9 cellular contexts compared by ENCODE assay signal in the genomic region with DNA sequence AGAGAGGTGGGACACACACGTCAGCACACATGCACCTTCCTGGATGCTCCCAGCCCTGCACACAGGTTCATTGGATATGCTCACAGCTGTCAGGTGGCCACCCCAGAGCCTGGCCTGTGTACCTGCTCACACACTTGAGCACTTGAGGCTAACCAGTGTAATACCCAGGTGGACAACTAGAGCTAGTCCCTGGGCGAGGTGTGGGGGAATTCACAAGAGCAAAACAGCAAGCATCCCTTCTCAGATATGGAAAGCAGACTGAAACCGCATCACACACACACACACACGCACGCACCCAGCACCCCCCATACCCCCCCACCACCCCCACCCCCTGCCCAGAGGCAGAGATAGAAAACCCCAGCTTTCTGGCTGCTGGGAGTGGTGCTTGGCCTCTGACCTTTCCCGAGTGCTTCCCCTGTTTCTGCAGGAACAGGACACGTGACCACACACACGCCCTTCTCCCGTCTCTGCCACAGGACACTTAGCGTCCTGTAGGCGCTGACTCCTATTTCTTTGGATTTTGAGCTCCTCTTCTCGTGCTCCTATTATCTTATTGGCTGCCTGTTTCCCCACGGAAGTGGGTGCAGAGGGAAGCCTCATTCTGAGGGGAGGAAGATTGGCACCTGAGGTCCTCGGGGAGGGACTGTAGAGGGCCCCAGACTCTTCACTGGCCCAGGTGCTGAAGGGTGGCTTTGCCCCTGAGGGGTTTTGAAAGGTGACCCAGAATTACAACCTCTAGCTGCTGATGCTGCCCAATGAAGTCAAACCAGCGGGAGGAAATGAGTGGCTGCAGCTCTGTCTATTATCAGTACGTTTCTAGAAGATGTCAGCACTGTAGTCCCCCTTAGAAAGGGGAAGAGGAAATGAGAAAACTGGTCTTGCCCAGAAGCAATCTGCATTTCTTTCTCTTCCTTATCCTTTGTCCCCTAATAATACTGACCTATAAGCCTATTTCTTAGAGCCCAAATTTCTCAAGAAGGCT.
A peak's percentile ranks its signal among the peaks of the same experiment; 100 is the strongest.
DNase-seq lines count a peak whose midpoint lies in the region; ATAC-seq and TF ChIP-seq lines count a peak whose summit lies in the region.
"Had no signal": no experiment of that assay in that cellular context is flagged by ENCODE, and none has a peak within 500 bp of the region (broad histone marks: within the 10 kb centered on the region; RNA-seq: fewer than 3 reads in every experiment).

No MANE protein-coding gene starts in this region.

- H3K27ac Mint-ChIP-seq in naive B cell (peak overlapping the region; percentile 95 to 100 (median 98)), nephron progenitor cell (no peak overlapping the region)

- H3K4me3 Mint-ChIP-seq in naive B cell (peak overlapping the region; percentile 40 to 91 (median 77)), nephron progenitor cell (no peak overlapping the region)

- H3K9me3 Mint-ChIP-seq in naive B cell (peaks cover 0 to 1% (median 0%) of the 10 kb centered on the region in 7 donors), nephron progenitor cell (no peaks in the 10 kb centered on the region)

- no peak for TF ChIP-seq CTCF in nephron progenitor cell (IDR thresholded peaks at IDR 0.05)

- H3K4me1 Mint-ChIP-seq in naive B cell (peaks cover 50 to 72% (median 63%) of the 10 kb centered on the region in 3 donors), nephron progenitor cell (peaks cover 19% of the 10 kb centered on the region)

- ATAC-seq in GM18870 (IDR thresholded peaks at IDR 0.05; ENCODE audit: unreplicated experiment) (peak; percentile 63), HG02798 (IDR thresholded peaks at IDR 0.05; ENCODE audit: poor library complexity, unreplicated experiment) (peak; percentile 54), naive B cell (ENCODE audit: low read depth in 2 of 2) (peak; percentile 81 to 82)

- in situ Hi-C loops in ACHN (cut with HindIII; ENCODE audit: low pct_ligation_motif_present, low pct_unique_long_range_greater_than_20kb, low sequenced_read_pairs) = no loop called here

- H3K27me3 Mint-ChIP-seq in naive B cell (no peaks in the 10 kb centered on the region), nephron progenitor cell (ENCODE audit: low read depth, poor library complexity) (peaks cover 4% of the 10 kb centered on the region)

- H3K36me3 Mint-ChIP-seq in naive B cell = no peaks in the 10 kb centered on the region
- H3K36me3 Mint-ChIP-seq in nephron progenitor cell (ENCODE audit: low read depth) = no peaks in the 10 kb centered on the region

- DNase-seq in RPMI8226 (peak; percentile 16), naive B cell (peak; percentile 81), NCI-H82 treated with DMSO at 0.1 percent for 48 hours (lab: John Stamatoyannopoulos, UW; ENCODE audit: unreplicated experiment) (no peak), nephron progenitor cell (no peak), ACHN (no peak), kidney tubule cell (ENCODE audit: low spot score) (no peak)
- DNase-seq: IMR-90 had no signal

Comparison
In these comparisons a context has a peak if more than half of its experiments do, and no peak if none do; other contexts are left out.
1. DNase-seq: peak in RPMI8226 (single experiment) and naive B cell (single experiment); none in NCI-H82 treated with DMSO at 0.1 percent for 48 hours (single experiment), nephron progenitor cell (single experiment), ACHN (single experiment) and kidney tubule cell (single experiment).
2. Peak in every context shown above with its lines, with median percentiles within 50 percentile points of each other: ATAC-seq.